9 cellular contexts compared by ENCODE assay signal in the genomic region with DNA sequence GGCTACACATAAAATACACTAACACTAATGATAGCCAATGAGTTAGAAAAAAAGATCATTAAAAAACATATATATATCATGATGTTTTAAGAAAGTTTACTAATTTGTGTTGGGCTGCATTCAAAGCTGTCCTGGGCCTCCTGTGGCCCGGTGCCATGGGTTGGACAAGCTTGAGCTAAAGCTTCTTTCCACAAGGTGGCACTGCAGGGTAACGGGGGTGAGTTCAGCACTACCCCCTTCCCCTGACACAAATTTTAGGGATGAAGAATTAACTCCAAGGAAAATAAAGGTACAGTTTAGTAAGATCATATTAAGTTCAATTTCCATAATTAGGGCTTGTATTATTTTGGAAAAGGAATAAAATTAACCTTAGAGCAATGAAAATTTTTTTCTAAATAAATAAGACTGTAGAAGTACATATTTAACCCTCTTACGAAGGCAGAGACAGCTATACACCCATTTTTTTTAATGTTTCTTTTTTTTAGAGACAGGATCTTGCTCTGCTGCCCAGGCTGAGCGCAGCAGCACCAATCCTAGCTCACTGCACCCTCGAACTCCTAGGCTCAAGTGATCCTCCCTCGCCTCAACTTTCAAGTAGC. TPM values are rescaled to one million over a fixed set of nuclear protein-coding genes. Genes with fewer than 3 reads are reported as not detected.
DNase-seq lines count a peak whose midpoint lies in the region; ATAC-seq, FAIRE-seq and TF ChIP-seq lines count a peak whose summit lies in the region.
"Had no signal": no experiment of that assay in that cellular context is flagged by ENCODE, and none has a peak within 500 bp of the region (broad histone marks: within the 10 kb centered on the region; RNA-seq: fewer than 3 reads in every experiment).

No MANE protein-coding gene starts in this region.

- peak; percentile 87 for FAIRE-seq in G401.6 (lab: Jason Lieb, UNC)
- no peak for FAIRE-seq in small intestine (lab: Jason Lieb, UNC)

- intact Hi-C loops in ascending aorta (cut with DNase I): loop anchor here (1.0 to 5.0 kb wide), 3 partner anchors 38 to 174 kb away; partner anchors contain the start of gene PPP1R13B

- H3K36me3 ChIP-seq in ascending aorta: no peaks in the 10 kb centered on the region
- no peaks in the 10 kb centered on the region for H3K36me3 ChIP-seq in hepatocyte (replicated peaks; ENCODE audit: insufficient read depth, low read depth)
- H3K36me3 ChIP-seq in small intestine (ENCODE audit: control insufficient read depth in 2 of 2, insufficient read depth in 2 of 2, low read length in 2 of 2): no peaks in the 10 kb centered on the region

- TF ChIP-seq CTCF in ascending aorta (IDR thresholded peaks at IDR 0.05) (peak; percentile 83 to 86 (median 85)), hepatocyte (IDR thresholded peaks at IDR 0.05; ENCODE audit: poor library complexity) (peak; percentile 91)

- WGBS in hepatocyte (ENCODE audit: low lambda C conversion rate, missing lambda C conversion rate): 56% methylated on average over 6 of the region's 6 CpGs
- WGBS in small intestine, 3 donors: 47 to 53% (median 51%) methylated on average over 6 of the region's 6 CpGs

- peaks cover 6% of the 10 kb centered on the region for H4K20me1 ChIP-seq in hepatocyte (ENCODE audit: insufficient read depth, poor library complexity, severe bottlenecking)

- H3K27me3 ChIP-seq in ascending aorta: no peaks in the 10 kb centered on the region
- H3K27me3 ChIP-seq in hepatocyte: no peaks in the 10 kb centered on the region
- H3K27me3 ChIP-seq in small intestine (ENCODE audit: control insufficient read depth in 2 of 2, insufficient read depth in 2 of 2, low read length in 2 of 2): no peaks in the 10 kb centered on the region

- no peak overlapping the region for H3K4me2 ChIP-seq in hepatocyte

- H3K79me2 ChIP-seq in hepatocyte: peaks cover 72% of the 10 kb centered on the region

- H3K27ac ChIP-seq in ascending aorta (no peak overlapping the region), hepatocyte (no peak overlapping the region), small intestine (ENCODE audit: low read depth in 1 of 2, low read length in 1 of 2) (no peak overlapping the region)
- H3K27ac ChIP-seq: epithelial cell of prostate had no signal

- H3K9me3 ChIP-seq in ascending aorta (no peaks in the 10 kb centered on the region), hepatocyte (ENCODE audit: low read depth) (no peaks in the 10 kb centered on the region), small intestine (ENCODE audit: control insufficient read depth, low read depth) (no peaks in the 10 kb centered on the region)

- H2AFZ ChIP-seq in hepatocyte: no peak overlapping the region

- H3K9me2 ChIP-seq in hepatocyte (replicated peaks; ENCODE audit: insufficient read depth): no peaks in the 10 kb centered on the region

- ATAC-seq in GM19324 (IDR thresholded peaks at IDR 0.05; ENCODE audit: low FRiP score, unreplicated experiment) (no peak), GM19455 (IDR thresholded peaks at IDR 0.05; ENCODE audit: unreplicated experiment) (no peak)

- H3K4me3 ChIP-seq in ascending aorta: no peak overlapping the region
- H3K4me3 ChIP-seq in hepatocyte: no peak overlapping the region
- H3K4me3 ChIP-seq in small intestine (ENCODE audit: low read depth in 1 of 2, low read length in 2 of 2): no peak overlapping the region

- H3K4me1 ChIP-seq in ascending aorta (no peaks in the 10 kb centered on the region), hepatocyte (ENCODE audit: insufficient read depth) (no peaks in the 10 kb centered on the region), small intestine (ENCODE audit: control insufficient read depth in 2 of 2, insufficient read depth in 1 of 2, low read depth in 1 of 2, low read length in 1 of 2) (no peaks in the 10 kb centered on the region)

- peak; percentile 71 for DNase-seq in NCI-H1105 treated with DMSO at 0.1 percent for 48 hours (lab: John Stamatoyannopoulos, UW)
- peak; percentile 15 for DNase-seq in T-helper 22 cell (ENCODE audit: low read depth)
- peak in 1 of 2 donors; percentile 73 for DNase-seq in ascending aorta (ENCODE audit: low spot score in 2 of 2)
- peak; percentile 85 for DNase-seq in hepatocyte (ENCODE audit: low spot score)
- DNase-seq in small intestine: peak; percentile 78

RNA-seq across cellular contexts. Expression of gene PPP1R13B, which starts 38.9 kb away (rescaled TPM):
- total RNA-seq in ascending aorta: 32.7 TPM
- total RNA-seq in hepatocyte: 8.1 and 9.4 TPM in 2 replicates
- 20.2 and 20.3 TPM in 2 replicates for polyA plus RNA-seq in hepatocyte
- polyA plus RNA-seq in small intestine: 10 to 100 TPM; 17.8 to 27.7 (median 18.8) TPM
